Comparison of ENCODE assay signal across 1 cellular context in the genomic region with DNA sequence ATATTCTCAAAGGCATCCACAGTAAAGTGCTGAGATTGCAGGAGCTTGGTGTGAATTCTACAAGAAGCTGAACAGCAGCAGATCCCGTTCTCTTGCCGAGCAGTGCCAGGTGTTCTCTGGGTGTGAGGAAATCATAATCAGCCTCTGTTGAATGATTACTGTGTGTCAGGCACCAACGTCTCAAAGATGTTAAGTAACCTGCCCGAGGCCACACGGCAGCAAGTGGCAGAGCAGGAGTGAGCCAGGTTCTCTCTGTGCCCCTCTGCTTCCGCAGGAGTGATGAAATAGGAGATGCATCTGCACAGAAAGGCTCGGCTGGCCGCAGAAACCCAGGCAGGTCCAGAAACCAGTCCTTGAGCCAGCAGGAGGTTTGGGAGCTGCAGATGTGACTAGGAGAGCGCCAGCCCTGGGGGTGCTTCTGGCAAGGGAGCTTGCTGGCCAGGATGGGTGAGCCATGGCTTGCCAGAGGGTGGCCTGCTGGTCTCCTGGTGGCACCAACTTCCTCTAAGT.
TF ChIP-seq lines count a peak whose summit lies in the region.

No MANE protein-coding gene starts in this region.

TF ChIP-seq in HepG2, 621 proteins besides CTCF, POLR2A, EP300 and RAD21 (continued from another document):
- TF ChIP-seq ZNF124 (CRISPR knock-in tag; IDR thresholded peaks at IDR 0.05): no peak
